8 cellular contexts compared by ENCODE assay signal in the genomic region with DNA sequence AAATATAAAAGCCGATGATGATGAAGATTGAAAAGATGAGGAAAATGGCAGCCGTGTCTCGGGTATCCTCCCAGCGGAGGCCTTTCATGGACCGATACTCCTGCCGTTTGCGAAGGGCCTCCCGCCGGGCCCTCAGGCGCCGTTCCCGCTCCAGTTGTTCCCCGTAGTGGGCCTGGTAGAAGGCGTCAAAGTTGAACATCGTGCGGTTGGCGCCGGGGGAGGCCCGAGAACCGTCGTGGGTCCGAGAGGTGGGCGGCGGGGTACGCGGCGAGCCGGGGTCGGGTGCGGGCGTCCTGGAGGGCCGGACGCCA. TPM values are rescaled to one million over a fixed set of nuclear protein-coding genes. Genes with fewer than 3 reads are reported as not detected.
DNase-seq lines count a peak whose midpoint lies in the region; ATAC-seq and TF ChIP-seq lines count a peak whose summit lies in the region.

No MANE protein-coding gene starts in this region.

- peaks cover 10% of the 10 kb centered on the region for H3K36me3 ChIP-seq in Panc1 (ENCODE audit: control insufficient read depth, insufficient read depth, low read length)
- H3K36me3 ChIP-seq in esophagus muscularis mucosa, result peaks cover 21 to 37% (median 24%) of the 10 kb centered on the region in 4 donors
- H3K36me3 ChIP-seq in prostate gland, result no peaks in the 10 kb centered on the region

- POLR2A ChIA-PET in Panc1 (lab: Charles Lee), result no interaction called here

- CTCF ChIA-PET in Panc1 (lab: Charles Lee), result no interaction called here

- H3K4me1 ChIP-seq in Panc1 (ENCODE audit: control insufficient read depth, insufficient read depth, low read length) (peaks cover 25% of the 10 kb centered on the region), esophagus muscularis mucosa (peaks cover 31 to 61% (median 50%) of the 10 kb centered on the region in 4 donors), prostate gland (replicated peaks) (peaks cover 14% of the 10 kb centered on the region)

- H3K27me3 ChIP-seq in Panc1 (ENCODE audit: control insufficient read depth, insufficient read depth, low read length) (no peaks in the 10 kb centered on the region), esophagus muscularis mucosa (no peaks in the 10 kb centered on the region), prostate gland (replicated peaks; ENCODE audit: insufficient read depth) (no peaks in the 10 kb centered on the region)

- no peak for TF ChIP-seq CTCF in Panc1 (IDR thresholded peaks at IDR 0.05)
- TF ChIP-seq CTCF in esophagus muscularis mucosa (IDR thresholded peaks at IDR 0.05), result no peak
- no peak for TF ChIP-seq CTCF in prostate gland (IDR thresholded peaks at IDR 0.05)
- no peak for TF ChIP-seq CTCF in GM13976 (IDR thresholded peaks at IDR 0.05; ENCODE audit: borderline replicate concordance, control extremely low read depth, extremely low read depth, insufficient read depth, missing control alignments)

- ATAC-seq in GM21447 (IDR thresholded peaks at IDR 0.05; ENCODE audit: unreplicated experiment) (peak; percentile 9), Panc1 (no peak)

- 0% methylated on average over 22 of the region's 33 CpGs for WGBS in esophagus muscularis mucosa
- under 1% methylated on average over 15 of the region's 33 CpGs for WGBS in prostate gland

- in situ Hi-C loops in Panc1 (cut with HindIII; ENCODE audit: low pct_unique_long_range_greater_than_20kb, low sequenced_read_pairs), result no loop called here
- in situ Hi-C loops in GM13976 (cut with MboI; ENCODE audit: low sequenced_read_pairs, unreplicated experiment), result no loop called here

- intact Hi-C loops in Panc1 (cut with micrococcal nuclease; ENCODE audit: unreplicated experiment) (no loop called here), esophagus muscularis mucosa (cut with DNase I) (loop anchor here (5.0 kb wide), 1 partner anchor 35 kb away; a partner anchor contains a TSS), prostate gland (cut with DNase I) (no loop called here)

- no TSS peak for BruUV-seq in Panc1 (replicated peaks; lab: Mats Ljungman, UMichigan)

- H3K9me3 ChIP-seq in Panc1 (ENCODE audit: control insufficient read depth, insufficient read depth, low read depth, low read length) (no peaks in the 10 kb centered on the region), esophagus muscularis mucosa (no peaks in the 10 kb centered on the region), prostate gland (no peaks in the 10 kb centered on the region)

- TF ChIP-seq POLR2A in esophagus muscularis mucosa (IDR thresholded peaks at IDR 0.05; ENCODE audit: low read depth), result no peak
- TF ChIP-seq POLR2A in prostate gland (IDR thresholded peaks at IDR 0.05), result no peak

- H3K27ac ChIP-seq in Panc1 (ENCODE audit: low read length) (peak overlapping the region; percentile 86), esophagus muscularis mucosa (replicated peaks in 1 of 4) (peak overlapping the region; percentile 79 to 87 (median 85)), prostate gland (peak overlapping the region; percentile 60 to 68)

- H3K4me3 ChIP-seq in Panc1 (ENCODE audit: low read depth in 2 of 2, low read length in 2 of 2), result peak overlapping the region; percentile 66 to 91
- H3K4me3 ChIP-seq in esophagus muscularis mucosa, result peak overlapping the region; percentile 71 to 97 (median 80)
- H3K4me3 ChIP-seq in prostate gland, result peak overlapping the region; percentile 75 to 92

- DNase-seq in Panc1 (ENCODE audit: low read depth, low spot score), result no peak
- DNase-seq in esophagus muscularis mucosa (ENCODE audit: extremely low spot score), result no peak
- DNase-seq in prostate gland (ENCODE audit: low spot score), result no peak
- no peak for DNase-seq in GM13976 (ENCODE audit: low spot score)
- DNase-seq in cerebellum (ENCODE audit: low spot score), result no peak
- no peak for DNase-seq in SW 1271 (lab: John Stamatoyannopoulos, UW)
- DNase-seq in occipital lobe (lab: John Stamatoyannopoulos, UW), result no peak

- no peak for TF ChIP-seq EP300 in esophagus muscularis mucosa (IDR thresholded peaks at IDR 0.05)

RNA-seq across cellular contexts. Expression of a gene that starts 0.6 kb away (rescaled TPM):
- total RNA-seq in Panc1 (2021; ENCODE audit: unreplicated experiment), result 11.1 TPM
- polyA plus RNA-seq in Panc1 (2012; ENCODE audit: insufficient read length), result 6.5 TPM
- total RNA-seq in esophagus muscularis mucosa, result 1 to 10 TPM; 4.5 to 7.5 (median 5.5) TPM
- 10 to 100 TPM; 16.3 to 16.8 TPM for total RNA-seq in prostate gland
- 3.3 TPM for total RNA-seq in cerebellum
- 3.1 TPM for total RNA-seq in occipital lobe

RNA-seq across cellular contexts. Expression of a gene that starts 0.7 kb away (rescaled TPM):
- total RNA-seq in Panc1 (2021; ENCODE audit: unreplicated experiment) (124 TPM), esophagus muscularis mucosa (10 to 100 TPM; 43.2 to 51.5 (median 48.6) TPM), prostate gland (100 to 1,000 TPM in 1 of 2 donors, 10 to 100 TPM in 1; 72.3 to 196 TPM), cerebellum (17.0 TPM), occipital lobe (23.7 TPM)
- 228 TPM for polyA plus RNA-seq in Panc1 (2012; ENCODE audit: insufficient read length)

RNA-seq across cellular contexts. Expression of a gene that starts 15.1 kb away (rescaled TPM):
- total RNA-seq in Panc1 (2021; ENCODE audit: unreplicated experiment), result 4.4 TPM
- 6.8 TPM for polyA plus RNA-seq in Panc1 (2012; ENCODE audit: insufficient read length)
- 1 to 10 TPM; 2.5 to 7.1 (median 4.0) TPM for total RNA-seq in esophagus muscularis mucosa
- total RNA-seq in prostate gland, result 10 to 100 TPM in 1 of 2 donors, 1 to 10 TPM in 1; 6.0 to 19.5 TPM
- 14.7 TPM for total RNA-seq in cerebellum
- total RNA-seq in occipital lobe, result 21.5 TPM

RNA-seq across cellular contexts. Expression of a gene that starts 36.8 kb away (rescaled TPM):
- total RNA-seq in Panc1 (2021; ENCODE audit: unreplicated experiment) (80.9 TPM), esophagus muscularis mucosa (10 to 100 TPM in 2 of 4 donors, 1 to 10 TPM in 2; 7.1 to 16.0 (median 9.6) TPM), prostate gland (10 to 100 TPM in 1 of 2 donors, 1 to 10 TPM in 1; 6.8 to 15.3 TPM), cerebellum (43.0 TPM), occipital lobe (49.8 TPM)
- polyA plus RNA-seq in Panc1 (2012; ENCODE audit: insufficient read length), result 75.5 TPM

RNA-seq across cellular contexts. Expression of a gene that starts 55.9 kb away (rescaled TPM):
- total RNA-seq in Panc1 (2021; ENCODE audit: unreplicated experiment) (54.2 TPM), esophagus muscularis mucosa (1 to 10 TPM; 6.1 to 7.9 (median 7.2) TPM), prostate gland (10 to 100 TPM; 55.2 to 87.8 TPM), cerebellum (7.0 TPM), occipital lobe (4.2 TPM)
- 53.1 TPM for polyA plus RNA-seq in Panc1 (2012; ENCODE audit: insufficient read length)
